8 cellular contexts compared by ENCODE assay signal in the genomic region with DNA sequence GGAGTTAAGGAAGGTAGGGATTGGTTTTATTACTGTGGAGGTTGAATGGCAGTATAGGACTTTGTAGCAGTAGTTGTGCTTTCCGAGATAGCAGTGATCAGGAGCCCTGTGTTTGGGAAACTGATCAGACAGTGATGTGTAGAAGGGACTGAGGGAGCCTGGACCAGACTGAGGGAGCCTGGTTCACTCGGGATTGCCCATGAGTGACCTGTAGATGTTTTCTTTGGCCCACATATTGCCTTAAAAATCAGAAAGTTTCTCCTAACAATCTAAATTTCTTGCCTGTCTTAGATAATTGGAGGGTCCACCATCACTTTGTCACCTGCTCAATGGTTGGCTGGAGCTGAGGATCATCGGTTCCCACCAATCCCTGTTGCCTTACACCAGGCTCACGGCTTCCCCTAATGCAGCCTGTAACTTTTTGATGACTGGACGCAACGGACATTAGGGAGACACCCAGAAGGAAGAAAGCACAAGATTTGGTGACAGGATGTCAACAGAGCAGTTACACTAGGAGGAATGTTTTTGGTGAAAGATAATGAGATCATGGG. TPM values are rescaled to one million over a fixed set of nuclear protein-coding genes. Genes with fewer than 3 reads are reported as not detected.
A peak's percentile ranks its signal among the peaks of the same experiment; 100 is the strongest.
DNase-seq lines count a peak whose midpoint lies in the region; ATAC-seq and TF ChIP-seq lines count a peak whose summit lies in the region.

No MANE protein-coding gene starts in this region.

- peaks cover 22% of the 10 kb centered on the region for H3K36me3 Mint-ChIP-seq in central memory CD8-positive, alpha-beta T cell (ENCODE audit: insufficient read depth)
- H3K36me3 Mint-ChIP-seq in naive B cell = peaks cover 0 to 5% of the 10 kb centered on the region in 2 donors

- H3K4me1 ChIP-seq in HUES6 (ENCODE audit: control insufficient read depth, insufficient read depth, low read length) = no peaks in the 10 kb centered on the region

- H3K36me3 ChIP-seq in HUES6 (ENCODE audit: control insufficient read depth, insufficient read depth, low read length) = no peaks in the 10 kb centered on the region

- peaks cover 32% of the 10 kb centered on the region for H3K4me1 Mint-ChIP-seq in central memory CD8-positive, alpha-beta T cell
- peaks cover 25 to 36% (median 31%) of the 10 kb centered on the region in 3 donors for H3K4me1 Mint-ChIP-seq in naive B cell

- TF ChIP-seq CTCF in AG10803 (conservative IDR thresholded peaks at IDR 0.05; ENCODE audit: low read length) = no peak

- H3K4me3 Mint-ChIP-seq in central memory CD8-positive, alpha-beta T cell = peak overlapping the region; percentile 83
- peak overlapping the region; percentile 79 to 97 (median 92) for H3K4me3 Mint-ChIP-seq in naive B cell

- H3K27me3 ChIP-seq in HUES6 (ENCODE audit: control insufficient read depth, insufficient read depth, low read length) = no peaks in the 10 kb centered on the region

- H3K27ac ChIP-seq in HUES6 (ENCODE audit: low read depth, low read length) = no peak overlapping the region

- no peak for DNase-seq in AG10803 (ENCODE audit: low read depth)
- no peak for DNase-seq in central memory CD8-positive, alpha-beta T cell (ENCODE audit: low spot score in 2 of 2)
- DNase-seq in naive B cell = no peak
- no peak for DNase-seq in GM19238 (ENCODE audit: insufficient read length, low spot score)
- no peak for DNase-seq in GM19240 (ENCODE audit: insufficient read length, low spot score)

- H3K9me3 Mint-ChIP-seq in central memory CD8-positive, alpha-beta T cell = no peaks in the 10 kb centered on the region
- no peaks in the 10 kb centered on the region for H3K9me3 Mint-ChIP-seq in naive B cell

- H3K27ac Mint-ChIP-seq in central memory CD8-positive, alpha-beta T cell (ENCODE audit: low read depth) = peak overlapping the region; percentile 83
- peak overlapping the region; percentile 90 to 99 (median 98) for H3K27ac Mint-ChIP-seq in naive B cell

- peak overlapping the region; percentile 60 for H3K9ac ChIP-seq in HUES6 (ENCODE audit: low read length)

- no peak for ATAC-seq in central memory CD8-positive, alpha-beta T cell (replicated peaks; ENCODE audit: extremely low read depth, poor library complexity, severe bottlenecking)
- ATAC-seq in naive B cell (ENCODE audit: low read depth in 2 of 2) = no peak
- ATAC-seq in HG03135 (IDR thresholded peaks at IDR 0.05; ENCODE audit: unreplicated experiment) = no peak
- no peak for ATAC-seq in GM21786 (IDR thresholded peaks at IDR 0.05; ENCODE audit: unreplicated experiment)

- H3K9me3 ChIP-seq in HUES6 (ENCODE audit: control insufficient read depth, insufficient read depth, low read depth, low read length) = no peaks in the 10 kb centered on the region

- no peaks in the 10 kb centered on the region for H3K27me3 Mint-ChIP-seq in central memory CD8-positive, alpha-beta T cell
- no peaks in the 10 kb centered on the region for H3K27me3 Mint-ChIP-seq in naive B cell

- H3K4me3 ChIP-seq in AG10803 (ENCODE audit: low read length) (peak overlapping the region; percentile 84), HUES6 (ENCODE audit: low read depth, low read length) (peak overlapping the region; percentile 74)

RNA-seq across cellular contexts. Expression of gene CDS2, which starts 1.1 kb away (rescaled TPM):
- 10 to 100 TPM; 41.0 to 73.4 (median 50.4) TPM for polyA plus RNA-seq in naive B cell (ENCODE audit: low read depth in 6 of 6)

RNA-seq across cellular contexts. Expression of gene PCNA, which starts 8.2 kb away (rescaled TPM):
- polyA plus RNA-seq in naive B cell (ENCODE audit: low read depth in 6 of 6) = 10 to 100 TPM; 33.4 to 43.0 (median 39.0) TPM

RNA-seq across cellular contexts. Expression of gene TMEM230, which starts 15.1 kb away (rescaled TPM):
- polyA plus RNA-seq in naive B cell (ENCODE audit: low read depth in 6 of 6) = 100 to 1,000 TPM; 201 to 343 (median 245) TPM
